24 cellular contexts compared by ENCODE assay signal in the genomic region with DNA sequence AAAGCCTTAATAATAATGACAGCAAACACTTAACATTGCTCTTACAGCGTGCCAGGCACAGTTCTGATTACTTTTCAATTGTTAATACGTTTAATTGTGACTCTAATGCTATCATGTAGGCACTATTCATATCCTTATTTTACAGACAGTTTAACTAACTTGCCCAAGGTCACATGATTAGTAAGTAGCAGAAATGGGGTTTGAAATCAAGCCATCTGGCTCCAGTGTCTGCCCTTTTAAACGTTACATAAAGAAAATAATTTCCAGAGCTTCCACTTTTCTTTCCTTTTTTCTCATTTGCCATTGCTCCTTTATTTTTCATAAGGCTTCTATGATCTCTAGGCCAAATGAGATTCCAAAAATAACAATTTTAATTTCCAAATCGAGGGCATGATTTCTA. TPM values are rescaled to one million over a fixed set of nuclear protein-coding genes. Genes with fewer than 3 reads are reported as not detected.
A peak's percentile ranks its signal among the peaks of the same experiment; 100 is the strongest.
DNase-seq lines count a peak whose midpoint lies in the region; ATAC-seq and TF ChIP-seq lines count a peak whose summit lies in the region.
"Had no signal": no experiment of that assay in that cellular context is flagged by ENCODE, and none has a peak within 500 bp of the region (broad histone marks: within the 10 kb centered on the region; RNA-seq: fewer than 3 reads in every experiment).

No MANE protein-coding gene starts in this region.

- no peak overlapping the region for H3K4me3 ChIP-seq in ascending aorta
- H3K4me3 ChIP-seq in fibroblast of villous mesenchyme (ENCODE audit: low read depth, low read length) = no peak overlapping the region
- H3K4me3 ChIP-seq in thoracic aorta = peak overlapping the region; percentile 33
- no peak overlapping the region for H3K4me3 ChIP-seq in uterus
- H3K4me3 ChIP-seq: adrenal gland, cardiac muscle cell, mucosa of descending colon, sigmoid colon had no signal

- ATAC-seq in thoracic aorta (ENCODE audit: insufficient number of reproducible peaks, low FRiP score, low read depth) = no peak
- ATAC-seq: activated CD8-positive, alpha-beta T cell treated with anti-CD3 and anti-CD28 coated beads for 36 hours; CD8-positive, alpha-beta T cell; foreskin keratinocyte; mucosa of descending colon; stimulated activated effector memory CD8-positive, alpha-beta T cell treated with anti-CD3 and anti-CD28 coated beads, Interleukin-12 subunit alpha, Interleukin-12 subunit beta, amount 100 ng/mL, for 72 hours; WTC11 had no signal

- no peak for TF ChIP-seq POLR2A in uterus (IDR thresholded peaks at IDR 0.05)

- H3K9me3 ChIP-seq in ascending aorta (no peaks in the 10 kb centered on the region), thoracic aorta (no peaks in the 10 kb centered on the region), uterus (no peaks in the 10 kb centered on the region)
- H3K9me3 ChIP-seq: mucosa of descending colon, sigmoid colon had no signal

- no peak for TF ChIP-seq CTCF in ascending aorta (IDR thresholded peaks at IDR 0.05)
- TF ChIP-seq CTCF in fibroblast of villous mesenchyme (IDR thresholded peaks at IDR 0.05; ENCODE audit: insufficient read depth, low read depth, low read length) = no peak
- TF ChIP-seq CTCF in thoracic aorta (IDR thresholded peaks at IDR 0.05) = no peak
- TF ChIP-seq CTCF in uterus (IDR thresholded peaks at IDR 0.05) = no peak

- H3K27me3 ChIP-seq in ascending aorta = no peaks in the 10 kb centered on the region
- no peaks in the 10 kb centered on the region for H3K27me3 ChIP-seq in thoracic aorta (replicated peaks; ENCODE audit: insufficient read depth)
- no peaks in the 10 kb centered on the region for H3K27me3 ChIP-seq in uterus
- H3K27me3 ChIP-seq: adrenal gland, cardiac muscle cell, foreskin keratinocyte, sigmoid colon had no signal

- intact Hi-C loops in ascending aorta (cut with DNase I) (no loop called here), uterus (cut with DNase I; ENCODE audit: low total_unique reads) (no loop called here)

- H3K4me1 ChIP-seq in ascending aorta (peaks cover 0 to 3% of the 10 kb centered on the region in 2 donors), thoracic aorta (ENCODE audit: control insufficient read depth in 1 of 2, low read depth in 2 of 2) (peaks cover 6 to 15% of the 10 kb centered on the region in 2 donors), uterus (no peaks in the 10 kb centered on the region)
- H3K4me1 ChIP-seq: foreskin keratinocyte had no signal

- H3K36me3 ChIP-seq in ascending aorta (no peaks in the 10 kb centered on the region), thoracic aorta (no peaks in the 10 kb centered on the region), uterus (no peaks in the 10 kb centered on the region)
- H3K36me3 ChIP-seq: adrenal gland, cardiac muscle cell, sigmoid colon had no signal

- DNase-seq in NCI-H2171 (lab: John Stamatoyannopoulos, UW) = peak; percentile 48
- DNase-seq in ascending aorta (ENCODE audit: low spot score in 2 of 2) = no peak
- peak; percentile 20 for DNase-seq in fibroblast of villous mesenchyme (ENCODE audit: low read depth)
- no peak for DNase-seq in thoracic aorta (ENCODE audit: low spot score)
- DNase-seq in NCI-H187 (lab: John Stamatoyannopoulos, UW) = no peak
- no peak for DNase-seq in uterus
- no peak for DNase-seq in NCI-H2227 treated with DMSO at 0.1 percent for 48 hours (lab: John Stamatoyannopoulos, UW)
- DNase-seq: activated CD8-positive, alpha-beta T cell treated with anti-CD3 and anti-CD28 coated beads for 36 hours; activated gamma-delta T cell; activated T-cell treated with anti-CD3 and anti-CD28 coated beads for 4 hours; CD8-positive, alpha-beta T cell; DMS53; foreskin keratinocyte; GF-D8; KG1; mucosa of descending colon; NCI-H2081; NCI-H510A treated with DMSO at 0.1 percent for 48 hours; sigmoid colon; T1000 had no signal

- H3K27ac ChIP-seq in ascending aorta = peak overlapping the region; percentile 17 to 52
- peak overlapping the region in 1 of 2 donors; percentile 39 for H3K27ac ChIP-seq in thoracic aorta
- H3K27ac ChIP-seq in uterus = no peak overlapping the region
- H3K27ac ChIP-seq: adrenal gland, cardiac muscle cell, foreskin keratinocyte, sigmoid colon had no signal

RNA-seq across cellular contexts. Expression of gene IKZF2, which starts 50.6 kb away (rescaled TPM):
- total RNA-seq in ascending aorta = 3.9 TPM
- 4.2 and 15.1 TPM in 2 replicates for total RNA-seq in fibroblast of villous mesenchyme
- total RNA-seq in thoracic aorta = 10 to 100 TPM; 16.2 to 26.5 TPM
- 10 to 100 TPM in 1 of 4 donors, 1 to 10 TPM in 3; 2.6 to 14.5 (median 4.2) TPM for total RNA-seq in uterus

Comparison
In these comparisons a context has a peak if more than half of its experiments do, and no peak if none do; other contexts are left out.
1. DNase-seq: peak in NCI-H2171 (single experiment) and fibroblast of villous mesenchyme (single experiment); none in ascending aorta (0 of 2), thoracic aorta (single experiment), NCI-H187 (0 of 2), uterus (0 of 2) and NCI-H2227 treated with DMSO at 0.1 percent for 48 hours (single experiment).
2. H3K27ac ChIP-seq: peak in ascending aorta (2 of 2); none in uterus (0 of 2).